18 cellular contexts compared by ENCODE assay signal in the genomic region with DNA sequence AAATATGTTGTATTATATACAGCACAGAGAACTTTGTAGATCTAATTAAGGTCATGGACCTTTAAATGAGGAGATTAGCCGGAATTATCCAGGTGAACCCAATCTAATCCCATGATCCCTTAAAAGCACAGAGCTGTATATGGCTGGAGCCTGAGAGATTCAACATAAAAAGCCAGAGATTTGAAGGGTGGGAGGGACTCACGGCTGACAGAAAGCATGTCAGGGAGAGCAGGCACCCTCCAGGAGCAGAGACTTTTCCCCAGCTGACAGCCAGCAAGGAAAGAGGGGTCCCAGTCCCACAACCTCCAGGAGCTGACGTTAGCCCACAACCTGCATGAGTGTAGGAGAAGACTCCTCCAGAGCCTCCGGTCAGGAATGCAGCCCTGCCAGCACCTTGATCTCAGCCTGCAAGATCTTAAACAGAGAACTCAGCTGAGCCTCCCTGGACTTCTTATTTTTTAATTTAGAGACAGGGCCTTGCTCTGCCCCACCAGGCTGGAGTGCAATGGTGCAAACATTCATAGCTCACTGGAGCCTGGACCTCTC. TPM values are rescaled to one million over a fixed set of nuclear protein-coding genes. Genes with fewer than 3 reads are reported as not detected.
A peak's percentile ranks its signal among the peaks of the same experiment; 100 is the strongest.
DNase-seq lines count a peak whose midpoint lies in the region; FAIRE-seq and TF ChIP-seq lines count a peak whose summit lies in the region.
"Had no signal": no experiment of that assay in that cellular context is flagged by ENCODE, and none has a peak within 500 bp of the region (broad histone marks: within the 10 kb centered on the region; RNA-seq: fewer than 3 reads in every experiment).

No MANE protein-coding gene starts in this region.

- no peak overlapping the region for H4K91ac ChIP-seq in H1 (replicated peaks; ENCODE audit: insufficient read length, low read length)

- H3K23ac ChIP-seq in H1 (ENCODE audit: insufficient read length), result no peak overlapping the region

- peak overlapping the region; percentile 78; the same call in 1 of the 2 replicates for H2BK12ac ChIP-seq in H1 (ENCODE audit: low read depth, low read length)

- no peak for TF ChIP-seq EP300 in H1 (IDR thresholded peaks at IDR 0.05; ENCODE audit: borderline replicate concordance in 1 of 2, low read depth in 2 of 2, low read length in 2 of 2)

- H2AK5ac ChIP-seq in H1 (ENCODE audit: low read depth, low read length), result no peak overlapping the region

- H4K5ac ChIP-seq in H1 (ENCODE audit: insufficient read length, low read depth, low read length), result no peak overlapping the region

- TF ChIP-seq CTCF in H1 (IDR thresholded peaks at IDR 0.05; ENCODE audit: control extremely low read depth in 1 of 3, insufficient read depth in 1 of 3, low read depth in 1 of 3, low read length in 3 of 3), result no peak

- H3K79me1 ChIP-seq in H1 (ENCODE audit: low read depth, low read length), result no peaks in the 10 kb centered on the region

- FAIRE-seq in H1 (lab: Jason Lieb, UNC), result no peak
- FAIRE-seq: A204.1 had no signal

- no peak overlapping the region; the same call in 1 of the 2 replicates for H2BK15ac ChIP-seq in H1 (ENCODE audit: low read length)

- peaks cover 42% of the 10 kb centered on the region for H3K4me1 ChIP-seq in HUES6 (ENCODE audit: control insufficient read depth, insufficient read depth, low read length)
- H3K4me1 ChIP-seq in H1 (replicated peaks in 1 of 4; ENCODE audit: control insufficient read depth in 3 of 4, insufficient read depth in 4 of 4, low read length in 3 of 4), result peaks cover 0 to 5% (median 1%) of the 10 kb centered on the region in 4 experiments; a peak in 5 of 7 replicates
- H3K4me1 ChIP-seq: SJSA1 had no signal

- no peaks in the 10 kb centered on the region for H3K79me2 ChIP-seq in H1 (ENCODE audit: control insufficient read depth in 1 of 2, insufficient read depth in 2 of 2, low read length in 2 of 2)

- H3K36me3 ChIP-seq in HUES6 (ENCODE audit: control insufficient read depth, insufficient read depth, low read length) (no peaks in the 10 kb centered on the region), H1 (ENCODE audit: control insufficient read depth in 2 of 4, insufficient read depth in 4 of 4, low read length in 3 of 4) (no peaks in the 10 kb centered on the region)
- H3K36me3 ChIP-seq: SJSA1 had no signal

- H3K9ac ChIP-seq in HUES6 (ENCODE audit: low read length), result no peak overlapping the region
- no peak overlapping the region for H3K9ac ChIP-seq in H1 (replicated peaks in 1 of 4; ENCODE audit: extremely low read depth in 1 of 4, low read depth in 3 of 4, low read length in 3 of 4)

- POLR2A ChIA-PET in H1 (lab: Charles Lee; ENCODE audit: partially characterized antibody), result interaction anchor here (0.6 to 2.2 kb wide), 9 partner anchors 9 to 146 kb away, joined by 3 to 6 read pairs (median 4); no protein-coding TSS in a partner anchor

- H4K20me1 ChIP-seq in H1 (replicated peaks in 1 of 2; ENCODE audit: control insufficient read depth in 1 of 2, insufficient read depth in 2 of 2, low read length in 2 of 2), result no peaks in the 10 kb centered on the region

- H4K8ac ChIP-seq in H1 (ENCODE audit: extremely low read depth, insufficient read depth, low read length), result no peak overlapping the region

- no peaks in the 10 kb centered on the region for H3K23me2 ChIP-seq in H1 (ENCODE audit: low read depth, low read length)

- H3K14ac ChIP-seq in H1 (ENCODE audit: insufficient read length), result no peak overlapping the region

- no peak for TF ChIP-seq POLR2A in H1 (IDR thresholded peaks at IDR 0.05; ENCODE audit: control extremely low read depth in 1 of 2, low read depth in 2 of 2, low read length in 2 of 2)

- TF ChIP-seq RAD21 in H1 (IDR thresholded peaks at IDR 0.05 in 1 of 2, conservative IDR thresholded peaks at IDR 0.05 in 1 of 2; ENCODE audit: low read depth in 2 of 2, low read length in 2 of 2), result no peak

- no peaks in the 10 kb centered on the region for H3K9me3 ChIP-seq in HUES6 (ENCODE audit: control insufficient read depth, insufficient read depth, low read depth, low read length)
- no peaks in the 10 kb centered on the region for H3K9me3 ChIP-seq in H1 (ENCODE audit: insufficient read depth in 2 of 2, low read depth in 1 of 2, low read length in 1 of 2)
- H3K9me3 ChIP-seq: SJSA1 had no signal

- no peak overlapping the region for H3K4ac ChIP-seq in H1 (replicated peaks; ENCODE audit: insufficient read length, low read depth, low read length)

- 88% methylated on average over 4 of the region's 4 CpGs; no CpG with 5 or more reads in 1 of the 2 experiments for WGBS in H1 (ENCODE audit: extremely low coverage in 1 of 2, insufficient coverage in 1 of 2, insufficient read length in 1 of 2, insufficient replicate concordance in 2 of 2, low coverage in 1 of 2, low lambda C conversion rate in 2 of 2, missing lambda C conversion rate in 1 of 2), 2 experiments

- H3K4me3 ChIP-seq in HUES6 (ENCODE audit: low read depth, low read length) (no peak overlapping the region), H1 (ENCODE audit: extremely low read depth in 1 of 4, insufficient read depth in 2 of 4, low read depth in 3 of 4, low read length in 4 of 4) (no peak overlapping the region)
- H3K4me3 ChIP-seq: SJSA1 had no signal

- peak overlapping the region; percentile 29 for H2BK120ac ChIP-seq in H1 (replicated peaks; ENCODE audit: low read depth, low read length)

- H3K4me2 ChIP-seq in H1 (ENCODE audit: insufficient read depth in 1 of 2, low read depth in 2 of 2, low read length in 2 of 2), result no peak overlapping the region

- no peak overlapping the region for H2AFZ ChIP-seq in H1 (ENCODE audit: low read length)

- H3K27me3 ChIP-seq in HUES6 (ENCODE audit: control insufficient read depth, insufficient read depth, low read length) (no peaks in the 10 kb centered on the region), H1 (replicated peaks in 1 of 4; ENCODE audit: control insufficient read depth in 3 of 4, extremely low read depth in 1 of 4, insufficient read depth in 3 of 4, low read length in 3 of 4) (no peaks in the 10 kb centered on the region)
- H3K27me3 ChIP-seq: SJSA1 had no signal

- no peak overlapping the region for H3K18ac ChIP-seq in H1 (ENCODE audit: extremely low read depth, low read length)

- no peak overlapping the region for H3K56ac ChIP-seq in H1 (replicated peaks; ENCODE audit: insufficient read length, low read depth, low read length)

- DNase-seq in SKM-1 treated with dmso at 0.1 percent for 144 hours (lab: John Stamatoyannopoulos, UW; ENCODE audit: unreplicated experiment) (peak; percentile 33), SKM-1 (lab: John Stamatoyannopoulos, UW; ENCODE audit: unreplicated experiment) (no peak), H1 (ENCODE audit: low read depth in 1 of 2, low spot score in 2 of 2) (no peak), mesenteric fat pad (ENCODE audit: low spot score) (no peak), AG20443 (ENCODE audit: low spot score) (no peak)
- DNase-seq in activated CD4-positive, CD25-positive, alpha-beta regulatory T cell treated with anti-CD3 and anti-CD28 coated beads, Interleukin-2, amount 50 U/mL, for 72 hours, result no peak
- DNase-seq: DMS 273 treated with DMSO at 0.1 percent for 48 hours, DND-41, H9, NCI-H1092 treated with DMSO at 0.1 percent for 48 hours, NCI-H146, NCI-H2081 treated with DMSO at 0.1 percent for 48 hours, NCI-H446 treated with DMSO at 0.1 percent for 48 hours, NCI-H774 had no signal

- peak overlapping the region; percentile 22; the same call in 1 of the 2 replicates for H2BK5ac ChIP-seq in H1 (ENCODE audit: low read depth, low read length)

- peak overlapping the region; percentile 22; the same call in 1 of the 2 replicates for H3K27ac ChIP-seq in HUES6 (ENCODE audit: low read depth, low read length)
- no peak overlapping the region for H3K27ac ChIP-seq in H1 (ENCODE audit: low read depth, low read length)
- H3K27ac ChIP-seq: SJSA1 had no signal

- CTCF ChIA-PET in H1 (lab: Charles Lee; ENCODE audit: partially characterized antibody), result interaction anchor here (0.7 to 3.0 kb wide), 9 partner anchors 10 to 79 kb away, joined by 3 to 16 read pairs (median 4); no protein-coding TSS in a partner anchor

- peak overlapping the region; percentile 62; the same call in 1 of the 2 replicates for H2BK20ac ChIP-seq in H1 (ENCODE audit: low read length)

TF ChIP-seq in H1, 55 proteins besides CTCF, POLR2A, EP300 and RAD21 (continues in another document):
- TF ChIP-seq, protein P1, sequence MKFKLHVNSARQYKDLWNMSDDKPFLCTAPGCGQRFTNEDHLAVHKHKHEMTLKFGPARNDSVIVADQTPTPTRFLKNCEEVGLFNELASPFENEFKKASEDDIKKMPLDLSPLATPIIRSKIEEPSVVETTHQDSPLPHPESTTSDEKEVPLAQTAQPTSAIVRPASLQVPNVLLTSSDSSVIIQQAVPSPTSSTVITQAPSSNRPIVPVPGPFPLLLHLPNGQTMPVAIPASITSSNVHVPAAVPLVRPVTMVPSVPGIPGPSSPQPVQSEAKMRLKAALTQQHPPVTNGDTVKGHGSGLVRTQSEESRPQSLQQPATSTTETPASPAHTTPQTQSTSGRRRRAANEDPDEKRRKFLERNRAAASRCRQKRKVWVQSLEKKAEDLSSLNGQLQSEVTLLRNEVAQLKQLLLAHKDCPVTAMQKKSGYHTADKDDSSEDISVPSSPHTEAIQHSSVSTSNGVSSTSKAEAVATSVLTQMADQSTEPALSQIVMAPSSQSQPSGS (IDR thresholded peaks at IDR 0.05; ENCODE audit: low read length), result no peak
- TF ChIP-seq GABPA (IDR thresholded peaks at IDR 0.05; ENCODE audit: borderline replicate concordance, insufficient read depth, low read length) (no peak), CBX5 (IDR thresholded peaks at IDR 0.05; ENCODE audit: low read depth, low read length) (no peak), BCL11A (IDR thresholded peaks at IDR 0.05; ENCODE audit: low read depth in 2 of 2, low read length in 2 of 2) (no peak), RXRA (IDR thresholded peaks at IDR 0.05; ENCODE audit: insufficient read depth, low read depth, low read length) (no peak), CTBP2 (IDR thresholded peaks at IDR 0.05; ENCODE audit: borderline replicate concordance, insufficient read depth, insufficient read length, low read length) (no peak)
- TF ChIP-seq, protein P2, sequence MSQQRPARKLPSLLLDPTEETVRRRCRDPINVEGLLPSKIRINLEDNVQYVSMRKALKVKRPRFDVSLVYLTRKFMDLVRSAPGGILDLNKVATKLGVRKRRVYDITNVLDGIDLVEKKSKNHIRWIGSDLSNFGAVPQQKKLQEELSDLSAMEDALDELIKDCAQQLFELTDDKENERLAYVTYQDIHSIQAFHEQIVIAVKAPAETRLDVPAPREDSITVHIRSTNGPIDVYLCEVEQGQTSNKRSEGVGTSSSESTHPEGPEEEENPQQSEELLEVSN (IDR thresholded peaks at IDR 0.05), result no peak

RNA-seq across cellular contexts. Expression of a gene that starts 20.0 kb away (rescaled TPM):
- total RNA-seq in H1 (2021; fragmentation: NEBNext Ultra II Directional; extraction: Animal tissue kit (Norgen Biotek cat#: 25700)), result 31.5 and 35.6 TPM in 2 replicates
- polyA plus RNA-seq in H1 (2011; rRNA removed), result 42.2 and 47.9 TPM in 2 replicates
- 21.6 TPM for polyA plus RNA-seq in H1 (2011; cell fraction: cytosol; rRNA removed)
- polyA plus RNA-seq in H1 (2011; cell fraction: nucleus; rRNA removed), result 29.1 TPM
- 26.6 to 35.8 TPM (median 31.6 TPM) in 4 replicates for polyA plus RNA-seq in H1 (2012, experiment 1 of 2)
- 26.0 TPM for polyA plus RNA-seq in H1 (2012, experiment 2 of 2)
- 23.4 TPM for polyA plus RNA-seq in H1 (2013, experiment 1 of 2)
- polyA plus RNA-seq in H1 (2013, experiment 2 of 2), result 23.6 TPM
- polyA minus RNA-seq in H1 (2011; rRNA and poly(A)+ RNA removed), result 27.1 and 28.3 TPM in 2 replicates
- polyA minus RNA-seq in H1 (2011; cell fraction: cytosol; rRNA and poly(A)+ RNA removed), result 15.7 TPM
- polyA minus RNA-seq in H1 (2011; cell fraction: nucleus; rRNA and poly(A)+ RNA removed), result 14.6 TPM
- 12.4 TPM for total RNA-seq in mesenteric fat pad
- total RNA-seq: G401, SJSA1 had no signal
